11 cellular contexts compared by ENCODE assay signal in genomic region chr1:64956241-64956640, GRCh38. TPM values are rescaled to one million over a fixed set of nuclear protein-coding genes. Genes with fewer than 3 reads are reported as not detected.
A peak's percentile ranks its signal among the peaks of the same experiment; 100 is the strongest.
DNase-seq lines count a peak whose midpoint lies in the region; ATAC-seq, FAIRE-seq and TF ChIP-seq lines count a peak whose summit lies in the region.
"Had no signal": no experiment of that assay in that cellular context is flagged by ENCODE, and none has a peak within 500 bp of the region (broad histone marks: within the 10 kb centered on the region; RNA-seq: fewer than 3 reads in every experiment).

No MANE protein-coding gene starts in this region.

- H3K27me3 ChIP-seq in H1 (replicated peaks in 1 of 4; ENCODE audit: control insufficient read depth in 3 of 4, extremely low read depth in 1 of 4, insufficient read depth in 3 of 4, low read length in 3 of 4) = no peaks in the 10 kb centered on the region
- H3K27me3 ChIP-seq in gastrocnemius medialis = no peaks in the 10 kb centered on the region
- H3K27me3 ChIP-seq: cardiac muscle cell, sigmoid colon had no signal

- peak overlapping the region; percentile 55; the same call in 1 of the 2 replicates for H2BK15ac ChIP-seq in H1 (ENCODE audit: low read length)

- 0 out of 2 replicates have a peak, but pooled peaks cover 3% of the 10 kb centered on the region for H3K23me2 ChIP-seq in H1 (ENCODE audit: low read depth, low read length)

- peaks cover 0 to 3% of the 10 kb centered on the region in 2 experiments for H4K20me1 ChIP-seq in H1 (replicated peaks in 1 of 2; ENCODE audit: control insufficient read depth in 1 of 2, insufficient read depth in 2 of 2, low read length in 2 of 2)

- no peak overlapping the region for H3K56ac ChIP-seq in H1 (replicated peaks; ENCODE audit: insufficient read length, low read depth, low read length)

- no peak overlapping the region for H2BK12ac ChIP-seq in H1 (ENCODE audit: low read depth, low read length)

- no peak overlapping the region for H2AFZ ChIP-seq in H1 (ENCODE audit: low read length)

- no peak overlapping the region for H4K5ac ChIP-seq in H1 (ENCODE audit: insufficient read length, low read depth, low read length)

- no peak overlapping the region for H2BK120ac ChIP-seq in H1 (replicated peaks; ENCODE audit: low read depth, low read length)

- in situ Hi-C loops in gastrocnemius medialis (cut with MboI; ENCODE audit: low sequenced_read_pairs in 4 of 4) = no loop called here

- peak overlapping the region; percentile 10; the same call in 1 of the 2 replicates for H2AK5ac ChIP-seq in H1 (ENCODE audit: low read depth, low read length)

- no peak overlapping the region for H3K4me3 ChIP-seq in H1 (ENCODE audit: extremely low read depth in 1 of 4, insufficient read depth in 2 of 4, low read depth in 3 of 4, low read length in 4 of 4)
- H3K4me3 ChIP-seq in gastrocnemius medialis = peak overlapping the region in 1 of 4 donors; percentile 5
- H3K4me3 ChIP-seq: cardiac muscle cell, sigmoid colon had no signal

- H3K23ac ChIP-seq in H1 (ENCODE audit: insufficient read length) = no peak overlapping the region

- CTCF ChIA-PET in H1 (lab: Charles Lee; ENCODE audit: partially characterized antibody) = interaction anchor here (0.6 to 1.6 kb wide), 2 partner anchors 14 to 25 kb away, joined by 3 read pairs; no protein-coding TSS in a partner anchor

- peaks cover 3 to 22% (median 10%) of the 10 kb centered on the region in 4 experiments for H3K4me1 ChIP-seq in H1 (replicated peaks in 1 of 4; ENCODE audit: control insufficient read depth in 3 of 4, insufficient read depth in 4 of 4, low read length in 3 of 4)
- peaks cover 53 to 84% of the 10 kb centered on the region in 2 donors for H3K4me1 ChIP-seq in gastrocnemius medialis

- POLR2A ChIA-PET in H1 (lab: Charles Lee; ENCODE audit: partially characterized antibody) = interaction anchor here (0.9 kb wide), 1 partner anchor 9 kb away, joined by 3 read pairs; no protein-coding TSS in a partner anchor

- H3K79me1 ChIP-seq in H1 (ENCODE audit: low read depth, low read length) = no peaks in the 10 kb centered on the region

- peak overlapping the region in 1 of 2 experiments; percentile 24; a peak in 1 of 4 replicates for H3K4me2 ChIP-seq in H1 (ENCODE audit: insufficient read depth in 1 of 2, low read depth in 2 of 2, low read length in 2 of 2)

- ATAC-seq in GM18498 (IDR thresholded peaks at IDR 0.05; ENCODE audit: unreplicated experiment) = peak; percentile 0
- peak; percentile 68 to 72 for ATAC-seq in gastrocnemius medialis
- ATAC-seq in GM18867 (IDR thresholded peaks at IDR 0.05; ENCODE audit: unreplicated experiment) = no peak
- ATAC-seq in HG03108 (IDR thresholded peaks at IDR 0.05; ENCODE audit: unreplicated experiment) = no peak
- no peak for ATAC-seq in HG03460 (IDR thresholded peaks at IDR 0.05; ENCODE audit: unreplicated experiment)

- no peak overlapping the region for H3K4ac ChIP-seq in H1 (replicated peaks; ENCODE audit: insufficient read length, low read depth, low read length)

- no peaks in the 10 kb centered on the region for H3K36me3 ChIP-seq in KOPT-K1 (ENCODE audit: insufficient read depth, low read length)
- H3K36me3 ChIP-seq in H1 (ENCODE audit: control insufficient read depth in 2 of 4, insufficient read depth in 4 of 4, low read length in 3 of 4) = no peaks in the 10 kb centered on the region
- no peaks in the 10 kb centered on the region for H3K36me3 ChIP-seq in gastrocnemius medialis
- H3K36me3 ChIP-seq: cardiac muscle cell, sigmoid colon had no signal

- intact Hi-C loops in gastrocnemius medialis (cut with DNase I; ENCODE audit: low total_unique reads) = no loop called here

- H3K9me3 ChIP-seq in KOPT-K1 (ENCODE audit: insufficient read depth, low read length, poor library complexity, severe bottlenecking) (no peaks in the 10 kb centered on the region), H1 (ENCODE audit: insufficient read depth in 2 of 2, low read depth in 1 of 2, low read length in 1 of 2) (no peaks in the 10 kb centered on the region), gastrocnemius medialis (no peaks in the 10 kb centered on the region)
- H3K9me3 ChIP-seq: sigmoid colon had no signal

- H2BK20ac ChIP-seq in H1 (ENCODE audit: low read length) = no peak overlapping the region

- H3K27ac ChIP-seq in KOPT-K1 (ENCODE audit: low read depth, low read length, poor library complexity, severe bottlenecking) = peak overlapping the region; percentile 4
- no peak overlapping the region for H3K27ac ChIP-seq in H1 (ENCODE audit: low read depth, low read length)
- peak overlapping the region; percentile 75 to 89 (median 80) for H3K27ac ChIP-seq in gastrocnemius medialis
- H3K27ac ChIP-seq: cardiac muscle cell had no signal

- no peak overlapping the region for H4K91ac ChIP-seq in H1 (replicated peaks; ENCODE audit: insufficient read length, low read length)

- TF ChIP-seq CTCF in H1 (IDR thresholded peaks at IDR 0.05; ENCODE audit: control extremely low read depth in 1 of 3, insufficient read depth in 1 of 3, low read depth in 1 of 3, low read length in 3 of 3) (no peak), gastrocnemius medialis (IDR thresholded peaks at IDR 0.05 in 4 of 5, conservative IDR thresholded peaks at IDR 0.05 in 1 of 5) (no peak)

- peaks cover 0 to 17% of the 10 kb centered on the region in 2 experiments; a peak in 2 of 4 replicates for H3K79me2 ChIP-seq in H1 (ENCODE audit: control insufficient read depth in 1 of 2, insufficient read depth in 2 of 2, low read length in 2 of 2)

- DNase-seq in H1 (ENCODE audit: low read depth in 1 of 2, low spot score in 2 of 2) (no peak), gastrocnemius medialis (peak; percentile 56 to 71), COLO829 (ENCODE audit: low spot score) (no peak)
- DNase-seq: sigmoid colon had no signal

- 46% methylated on average over 2 of the region's 2 CpGs; no CpG with 5 or more reads in 1 of the 2 experiments for WGBS in H1 (ENCODE audit: extremely low coverage in 1 of 2, insufficient coverage in 1 of 2, insufficient read length in 1 of 2, insufficient replicate concordance in 2 of 2, low coverage in 1 of 2, low lambda C conversion rate in 2 of 2, missing lambda C conversion rate in 1 of 2), 2 experiments

- no peak for FAIRE-seq in H1 (lab: Jason Lieb, UNC)
- FAIRE-seq: TTC549 had no signal

- TF ChIP-seq POLR2A in H1 (IDR thresholded peaks at IDR 0.05; ENCODE audit: control extremely low read depth in 1 of 2, low read depth in 2 of 2, low read length in 2 of 2) (no peak), gastrocnemius medialis (IDR thresholded peaks at IDR 0.05) (no peak)

- no peak overlapping the region for H3K14ac ChIP-seq in H1 (ENCODE audit: insufficient read length)

- TF ChIP-seq RAD21 in H1 (IDR thresholded peaks at IDR 0.05 in 1 of 2, conservative IDR thresholded peaks at IDR 0.05 in 1 of 2; ENCODE audit: low read depth in 2 of 2, low read length in 2 of 2) = no peak

- no peak overlapping the region for H3K9ac ChIP-seq in H1 (replicated peaks in 1 of 4; ENCODE audit: extremely low read depth in 1 of 4, low read depth in 3 of 4, low read length in 3 of 4)

- no peak overlapping the region for H4K8ac ChIP-seq in H1 (ENCODE audit: extremely low read depth, insufficient read depth, low read length)

- no peak for TF ChIP-seq EP300 in H1 (IDR thresholded peaks at IDR 0.05; ENCODE audit: borderline replicate concordance in 1 of 2, low read depth in 2 of 2, low read length in 2 of 2)

- no peak overlapping the region for H2BK5ac ChIP-seq in H1 (ENCODE audit: low read depth, low read length)

- 0 out of 2 replicates have a peak overlapping the region, but pooled peaks have one; percentile 21 for H3K18ac ChIP-seq in H1 (ENCODE audit: extremely low read depth, low read length)

RNA-seq across cellular contexts. Expression of gene JAK1, which starts 10.1 kb away (rescaled TPM):
- total RNA-seq in H1 (2021; fragmentation: NEBNext Ultra II Directional; extraction: Animal tissue kit (Norgen Biotek cat#: 25700)) = 22.5 and 24.5 TPM in 2 replicates
- 7.3 and 7.8 TPM in 2 replicates for polyA plus RNA-seq in H1 (2011; rRNA removed)
- polyA plus RNA-seq in H1 (2011; cell fraction: cytosol; rRNA removed) = 8.5 TPM
- 11.7 TPM for polyA plus RNA-seq in H1 (2011; cell fraction: nucleus; rRNA removed)
- 10.6 to 13.5 TPM (median 12.2 TPM) in 4 replicates for polyA plus RNA-seq in H1 (2012, experiment 1 of 2)
- 1.0 TPM for polyA plus RNA-seq in H1 (2012, experiment 2 of 2)
- polyA plus RNA-seq in H1 (2013, experiment 1 of 2) = 10.1 TPM
- 10.1 TPM for polyA plus RNA-seq in H1 (2013, experiment 2 of 2)
- polyA minus RNA-seq in H1 (2011; rRNA and poly(A)+ RNA removed) = 16.5 and 28.6 TPM in 2 replicates
- polyA minus RNA-seq in H1 (2011; cell fraction: cytosol; rRNA and poly(A)+ RNA removed) = 15.0 TPM
- polyA minus RNA-seq in H1 (2011; cell fraction: nucleus; rRNA and poly(A)+ RNA removed) = 33.7 TPM
- 100 to 1,000 TPM; 121 to 241 (median 165) TPM for total RNA-seq in gastrocnemius medialis

Comparison
In these comparisons a context has a peak if more than half of its experiments do, and no peak if none do; other contexts are left out.
1. ATAC-seq: peak in GM18498 (single experiment) and gastrocnemius medialis (2 of 2); none in GM18867 (single experiment), HG03108 (single experiment) and HG03460 (single experiment).
2. DNase-seq: peak in gastrocnemius medialis (2 of 2); none in H1 (0 of 2) and COLO829 (single experiment).